1 cellular context compared by ENCODE assay signal in the genomic region with DNA sequence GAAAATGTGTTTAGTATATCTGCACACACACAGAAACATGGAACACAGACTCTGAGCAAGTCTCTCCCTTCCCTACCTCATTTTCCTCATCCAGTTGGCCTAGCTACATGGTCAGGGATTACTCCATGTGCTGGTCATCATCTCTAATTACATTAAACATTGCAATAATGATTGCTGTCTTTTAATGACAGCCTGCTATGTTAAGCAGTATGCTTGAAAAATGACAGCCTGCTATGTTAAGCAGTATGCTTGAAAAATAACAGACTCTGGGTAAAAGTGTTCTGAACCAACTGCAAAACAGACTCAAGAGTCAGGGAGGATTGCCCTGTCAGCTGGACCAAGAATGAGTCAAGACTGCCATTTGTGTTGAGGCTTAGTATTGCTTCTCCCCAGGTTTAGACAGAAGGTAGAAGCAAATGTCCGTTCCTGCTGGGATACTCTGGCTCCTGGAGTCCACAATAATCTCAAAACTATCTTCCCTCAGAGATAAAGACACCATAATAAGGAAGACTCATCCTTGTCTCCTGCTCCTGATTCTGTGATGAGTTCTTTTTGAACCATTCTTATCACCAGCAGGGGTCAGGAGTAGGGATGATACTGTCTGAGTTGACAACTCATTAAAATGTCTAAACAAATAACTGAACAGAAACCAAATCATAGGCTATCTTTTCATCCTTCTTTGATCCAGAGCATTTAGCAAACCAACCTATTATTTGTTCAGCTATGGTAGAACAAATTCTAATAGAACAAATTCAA.
TF ChIP-seq lines count a peak whose summit lies in the region.

No MANE protein-coding gene starts in this region.

TF ChIP-seq in SK-N-SH treated with all-trans-retinoic acid at 6 μM for 48 hours, 23 proteins besides CTCF, POLR2A, EP300 and RAD21 (continued from another document):
- TF ChIP-seq, protein P1, sequence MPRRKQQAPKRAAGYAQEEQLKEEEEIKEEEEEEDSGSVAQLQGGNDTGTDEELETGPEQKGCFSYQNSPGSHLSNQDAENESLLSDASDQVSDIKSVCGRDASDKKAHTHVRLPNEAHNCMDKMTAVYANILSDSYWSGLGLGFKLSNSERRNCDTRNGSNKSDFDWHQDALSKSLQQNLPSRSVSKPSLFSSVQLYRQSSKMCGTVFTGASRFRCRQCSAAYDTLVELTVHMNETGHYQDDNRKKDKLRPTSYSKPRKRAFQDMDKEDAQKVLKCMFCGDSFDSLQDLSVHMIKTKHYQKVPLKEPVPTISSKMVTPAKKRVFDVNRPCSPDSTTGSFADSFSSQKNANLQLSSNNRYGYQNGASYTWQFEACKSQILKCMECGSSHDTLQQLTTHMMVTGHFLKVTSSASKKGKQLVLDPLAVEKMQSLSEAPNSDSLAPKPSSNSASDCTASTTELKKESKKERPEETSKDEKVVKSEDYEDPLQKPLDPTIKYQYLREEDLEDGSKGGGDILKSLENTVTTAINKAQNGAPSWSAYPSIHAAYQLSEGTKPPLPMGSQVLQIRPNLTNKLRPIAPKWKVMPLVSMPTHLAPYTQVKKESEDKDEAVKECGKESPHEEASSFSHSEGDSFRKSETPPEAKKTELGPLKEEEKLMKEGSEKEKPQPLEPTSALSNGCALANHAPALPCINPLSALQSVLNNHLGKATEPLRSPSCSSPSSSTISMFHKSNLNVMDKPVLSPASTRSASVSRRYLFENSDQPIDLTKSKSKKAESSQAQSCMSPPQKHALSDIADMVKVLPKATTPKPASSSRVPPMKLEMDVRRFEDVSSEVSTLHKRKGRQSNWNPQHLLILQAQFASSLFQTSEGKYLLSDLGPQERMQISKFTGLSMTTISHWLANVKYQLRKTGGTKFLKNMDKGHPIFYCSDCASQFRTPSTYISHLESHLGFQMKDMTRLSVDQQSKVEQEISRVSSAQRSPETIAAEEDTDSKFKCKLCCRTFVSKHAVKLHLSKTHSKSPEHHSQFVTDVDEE (CRISPR knock-in tag; IDR thresholded peaks at IDR 0.05) = peak; percentile 20; the same call in 1 of the 2 replicates
- TF ChIP-seq ESRRG (CRISPR knock-in tag; IDR thresholded peaks at IDR 0.05) (peak; percentile 73; the same call in 1 of the 2 replicates), CSDC2 (CRISPR knock-in tag; IDR thresholded peaks at IDR 0.05) (peak; percentile 89; the same call in 1 of the 2 replicates), ZNF8 (CRISPR knock-in tag; IDR thresholded peaks at IDR 0.05) (peak; percentile 16; the same call in 1 of the 2 replicates), TOX (CRISPR knock-in tag; IDR thresholded peaks at IDR 0.05; ENCODE audit: borderline replicate concordance) (no peak)
TF ChIP-seq in SK-N-SH treated with all-trans-retinoic acid at 6 μM for 48 hours: peak in this region for 11.
